ENCODE assay signal across 8 cellular contexts in genomic region chr13:27449936-27450828, GRCh38. TPM values are rescaled to one million over a fixed set of nuclear protein-coding genes. Genes with fewer than 3 reads are reported as not detected.
DNase-seq lines count a peak whose midpoint lies in the region; ATAC-seq and TF ChIP-seq lines count a peak whose summit lies in the region.

MTIF3 (minus strand) TSS chr13:27450564; CDS start chr13:27440448, 10,116 bp downstream.

- ATAC-seq in GM21576 (IDR thresholded peaks at IDR 0.05; ENCODE audit: unreplicated experiment) (peak; percentile 82), PC-3 (peak; percentile 85)

- no peaks in the 10 kb centered on the region for H3K9me2 ChIP-seq in PC-3 (replicated peaks; ENCODE audit: low read length)

- intact Hi-C loops in PC-3 (cut with micrococcal nuclease) = loop anchor here (1.0 to 2.0 kb wide), 3 partner anchors 27 to 171 kb away; partner anchors contain the start of genes LNX2 and POLR1D

- H3K27ac ChIP-seq in PC-3 (ENCODE audit: low read length) (peak within 1 kb of the TSS; percentile 98), mucosa of rectum (ENCODE audit: low read depth in 2 of 2, low read length in 2 of 2) (peak within 1 kb of the TSS; percentile 99 to 100)

- TF ChIP-seq CTCF in PC-3 (conservative IDR thresholded peaks at IDR 0.05; ENCODE audit: low read depth, low read length) = no peak
- TF ChIP-seq CTCF in epithelial cell of proximal tubule (conservative IDR thresholded peaks at IDR 0.05; ENCODE audit: low read depth, low read length) = no peak

- peak within 1 kb of the TSS; percentile 90 for H3K4me2 ChIP-seq in PC-3 (ENCODE audit: low read length)

- peaks cover 40% of the 10 kb centered on the region for H3K79me2 ChIP-seq in PC-3 (ENCODE audit: low read length)

- peaks cover 16% of the 10 kb centered on the region for H3K4me1 ChIP-seq in PC-3 (ENCODE audit: insufficient read depth, low read length)
- peaks cover 17 to 23% of the 10 kb centered on the region in 2 donors for H3K4me1 ChIP-seq in mucosa of rectum (ENCODE audit: control insufficient read depth in 2 of 2, insufficient read depth in 2 of 2, low read length in 2 of 2)

- H3K9ac ChIP-seq in PC-3 (ENCODE audit: low read length) = peak within 1 kb of the TSS; percentile 96
- peak within 1 kb of the TSS; percentile 95 to 99 for H3K9ac ChIP-seq in mucosa of rectum (ENCODE audit: low read depth in 1 of 2, low read length in 2 of 2)

- H3K27me3 ChIP-seq in PC-3 (ENCODE audit: low read length) (no peaks in the 10 kb centered on the region), mucosa of rectum (ENCODE audit: control insufficient read depth in 2 of 2, insufficient read depth in 2 of 2, low read length in 2 of 2) (no peaks in the 10 kb centered on the region)

- no peaks in the 10 kb centered on the region for H4K20me1 ChIP-seq in PC-3 (ENCODE audit: low read length)

- no peaks in the 10 kb centered on the region for H3K36me3 ChIP-seq in PC-3 (ENCODE audit: low read depth, low read length)
- H3K36me3 ChIP-seq in mucosa of rectum (ENCODE audit: control insufficient read depth in 2 of 2, insufficient read depth in 2 of 2, low read length in 2 of 2) = no peaks in the 10 kb centered on the region

- H3F3A ChIP-seq in PC-3 (ENCODE audit: low read length, unreplicated experiment) = peaks cover 3% of the 10 kb centered on the region

- TF ChIP-seq EP300 in Ishikawa (IDR thresholded peaks at IDR 0.05; ENCODE audit: borderline replicate concordance) = peak; percentile 23; the same call in 1 of the 2 replicates

- H2AFZ ChIP-seq in PC-3 (ENCODE audit: low read length) = peak within 1 kb of the TSS; percentile 96

- DNase-seq in DMS153 (lab: John Stamatoyannopoulos, UW) (peak; percentile 95), PC-3 (peak; percentile 96), epithelial cell of proximal tubule (ENCODE audit: low read depth) (peak; percentile 70)
- peak; percentile 97 for DNase-seq in activated T-cell treated with anti-CD3 and anti-CD28 coated beads, Interleukin-2, amount 50 U/mL, for 1 hour
- DNase-seq in stimulated activated CD8-positive, alpha-beta memory T cell treated with anti-CD3 and anti-CD28 coated beads, Interleukin-4, amount 100 ng/mL, for 48 hours = peak; percentile 98

- CTCF ChIA-PET in PC-3 (lab: Charles Lee) = interaction anchor here (0.6 kb wide), 1 partner anchor 504 kb away, joined by 4 read pairs; no protein-coding TSS in a partner anchor

- POLR2A ChIA-PET in PC-3 (lab: Charles Lee; ENCODE audit: unreplicated experiment) = interaction anchor here (0.6 kb wide), 1 partner anchor 150 kb away, joined by 3 read pairs; no protein-coding TSS in a partner anchor

- TF ChIP-seq RAD21 in Ishikawa (IDR thresholded peaks at IDR 0.05; ENCODE audit: low read depth) = no peak

- H3K4me3 ChIP-seq in PC-3 (ENCODE audit: low read length) (peak within 1 kb of the TSS; percentile 93), epithelial cell of proximal tubule (ENCODE audit: low read depth, low read length) (peak within 1 kb of the TSS; percentile 81), mucosa of rectum (ENCODE audit: low read length in 2 of 2) (peak within 1 kb of the TSS; percentile 97 to 98)

- BruUV-seq in PC-3 (replicated peaks; lab: Mats Ljungman, UMichigan) = TSS peak; percentile 85

- H3K9me3 ChIP-seq in PC-3 (ENCODE audit: low read length) = no peaks in the 10 kb centered on the region
- H3K9me3 ChIP-seq in mucosa of rectum (ENCODE audit: control insufficient read depth in 2 of 2, low read length in 2 of 2) = no peaks in the 10 kb centered on the region

TF ChIP-seq in Ishikawa, 13 proteins besides CTCF, POLR2A, EP300 and RAD21:
- TF ChIP-seq FOXM1 (IDR thresholded peaks at IDR 0.05; ENCODE audit: borderline replicate concordance, low read depth) (no peak; the same call in 1 of the 2 replicates), REST (IDR thresholded peaks at IDR 0.05; ENCODE audit: low read depth) (no peak), TAF1 (IDR thresholded peaks at IDR 0.05; ENCODE audit: low read depth) (peak; percentile 52), USF1 (IDR thresholded peaks at IDR 0.05) (no peak), EGR1 (IDR thresholded peaks at IDR 0.05) (peak; percentile 23; the same call in 1 of the 2 replicates), MAX (IDR thresholded peaks at IDR 0.05) (peak; percentile 52), NFIC (IDR thresholded peaks at IDR 0.05) (no peak), ZBTB7A (IDR thresholded peaks at IDR 0.05; ENCODE audit: low read depth) (peak; percentile 66), TEAD4 (IDR thresholded peaks at IDR 0.05) (peak; percentile 34; the same call in 1 of the 2 replicates), YY1 (IDR thresholded peaks at IDR 0.05; ENCODE audit: low read depth) (no peak; the same call in 1 of the 2 replicates), TCF12 (IDR thresholded peaks at IDR 0.05; ENCODE audit: low read depth) (no peak; the same call in 1 of the 2 replicates), CEBPB (IDR thresholded peaks at IDR 0.05) (no peak), CREB1 (IDR thresholded peaks at IDR 0.05; ENCODE audit: low read depth) (no peak)

RNA-seq across cellular contexts. Expression of gene MTIF3, which starts in this region (rescaled TPM):
- 28.2 and 43.9 TPM in 2 replicates for total RNA-seq in PC-3 (2014; rRNA removed)
- total RNA-seq in epithelial cell of proximal tubule = 50.0 and 59.0 TPM in 2 replicates

Comparison
In these comparisons a context has a peak if more than half of its experiments do, and no peak if none do; other contexts are left out.
1. Peak in every context shown above with its lines: DNase-seq, ATAC-seq, H3K4me3 ChIP-seq and H3K27ac ChIP-seq.